ENCODE assay signal across 14 cellular contexts in genomic region chr10:102634696-102635095, GRCh38. TPM values are rescaled to one million over a fixed set of nuclear protein-coding genes. Genes with fewer than 3 reads are reported as not detected.
DNase-seq lines count a peak whose midpoint lies in the region; TF ChIP-seq lines count a peak whose summit lies in the region.
"Had no signal": no experiment of that assay in that cellular context is flagged by ENCODE, and none has a peak within 500 bp of the region (broad histone marks: within the 10 kb centered on the region; RNA-seq: fewer than 3 reads in every experiment).

No MANE protein-coding gene starts in this region.

- no peak overlapping the region for H3K4me3 ChIP-seq in BLaER1 treated with 17β-estradiol and CSF1 and Interleukin-3, amounts not matched to agents 10 nM and 100 nM
- H3K4me3 ChIP-seq in effector memory CD4-positive, alpha-beta T cell (ENCODE audit: insufficient read depth, low read depth, low read length, poor library complexity, severe bottlenecking): no peak overlapping the region
- H3K4me3 ChIP-seq in muscle layer of colon (ENCODE audit: low read depth in 1 of 2, low read length in 2 of 2): no peak overlapping the region
- no peak overlapping the region for H3K4me3 ChIP-seq in coronary artery
- H3K4me3 ChIP-seq: adrenal gland had no signal

- H4K20me1 ChIP-seq in BLaER1 treated with 17β-estradiol and CSF1 and Interleukin-3, amounts not matched to agents 10 nM and 100 nM: peaks cover 0 to 5% (median 0%) of the 10 kb centered on the region in 11 experiments; a peak in 2 of 22 replicates

- H3K4me1 Mint-ChIP-seq in HFFc6 (ENCODE audit: low read depth): peaks cover 67% of the 10 kb centered on the region

- peak overlapping the region in 8 of 11 experiments; percentile 2 to 82 (median 51); a peak in 10 of 22 replicates for H3K27ac ChIP-seq in BLaER1 treated with 17β-estradiol and CSF1 and Interleukin-3, amounts not matched to agents 10 nM and 100 nM
- H3K27ac ChIP-seq in effector memory CD4-positive, alpha-beta T cell (ENCODE audit: insufficient read depth, low read length, poor library complexity, severe bottlenecking): peak overlapping the region; percentile 35
- H3K27ac ChIP-seq in muscle layer of colon (ENCODE audit: low read depth, low read length): peak overlapping the region; percentile 27
- H3K27ac ChIP-seq in coronary artery: peak overlapping the region in 1 of 2 donors; percentile 73
- H3K27ac ChIP-seq: C4-2B had no signal

- H3K36me3 ChIP-seq in BLaER1 treated with 17β-estradiol and CSF1 and Interleukin-3, amounts not matched to agents 10 nM and 100 nM: peaks cover 0 to 25% (median 13%) of the 10 kb centered on the region in 11 experiments; a peak in 11 of 22 replicates
- peaks cover 8% of the 10 kb centered on the region for H3K36me3 ChIP-seq in effector memory CD4-positive, alpha-beta T cell (ENCODE audit: control insufficient read depth, insufficient read depth, low read length)
- no peaks in the 10 kb centered on the region for H3K36me3 ChIP-seq in muscle layer of colon (ENCODE audit: insufficient read depth, low read length)

- POLR2A ChIA-PET in HEK293T (lab: Yijun Ruan, JAX): no interaction called here

- DNase-seq in HFFc6 (no peak), coronary artery (ENCODE audit: low spot score) (no peak), NCI-H2107 (lab: John Stamatoyannopoulos, UW) (no peak), middle frontal gyrus (ENCODE audit: extremely low spot score, low spot score) (no peak), HEK293T (ENCODE audit: extremely low spot score) (no peak)
- no peak for DNase-seq in effector memory CD4-positive, alpha-beta T cell
- DNase-seq: activated CD4-positive, alpha-beta T cell treated with anti-CD3 and anti-CD28 coated beads, Interleukin-2, amount 50 U/mL, for 4 hours; adrenal gland; NCI-H2029 treated with DMSO at 0.1 percent for 48 hours; stimulated activated naive CD8-positive, alpha-beta T cell treated with anti-CD3 and anti-CD28 coated beads, Interleukin-15, Interleukin-2, amounts not matched to agents 100 U/mL and 50 U/mL, for 24 hours; SW 1271 had no signal

- TF ChIP-seq CTCF in HFFc6 (IDR thresholded peaks at IDR 0.05) (no peak), coronary artery (IDR thresholded peaks at IDR 0.05) (no peak)

- H3K27me3 ChIP-seq in BLaER1 treated with 17β-estradiol and CSF1 and Interleukin-3, amounts not matched to agents 10 nM and 100 nM: no peaks in the 10 kb centered on the region
- H3K27me3 ChIP-seq in effector memory CD4-positive, alpha-beta T cell (replicated peaks; ENCODE audit: control insufficient read depth, insufficient read depth, low read length, poor library complexity, severe bottlenecking): no peaks in the 10 kb centered on the region
- no peaks in the 10 kb centered on the region for H3K27me3 ChIP-seq in muscle layer of colon (ENCODE audit: control insufficient read depth in 1 of 2, insufficient read depth in 2 of 2, low read length in 2 of 2)
- H3K27me3 ChIP-seq: adrenal gland had no signal

- H3K4me2 ChIP-seq in BLaER1 treated with 17β-estradiol and CSF1 and Interleukin-3, amounts not matched to agents 10 nM and 100 nM: peak overlapping the region; percentile 65 to 89 (median 79)

- CTCF ChIA-PET in HEK293T (lab: Yijun Ruan, JAX): no interaction called here

- no peaks in the 10 kb centered on the region for H3K9me3 Mint-ChIP-seq in HFFc6

- H3K9ac ChIP-seq in BLaER1 treated with 17β-estradiol and CSF1 and Interleukin-3, amounts not matched to agents 10 nM and 100 nM: 0 out of 22 replicates have a peak overlapping the region, but pooled peaks of 1 of the 11 experiments have one; percentile 8
- no peak overlapping the region for H3K9ac ChIP-seq in muscle layer of colon (ENCODE audit: low read length)

- peaks cover 63 to 72% (median 68%) of the 10 kb centered on the region in 10 experiments for H3K4me1 ChIP-seq in BLaER1 treated with 17β-estradiol and CSF1 and Interleukin-3, amounts not matched to agents 10 nM and 100 nM
- peaks cover 36% of the 10 kb centered on the region for H3K4me1 ChIP-seq in effector memory CD4-positive, alpha-beta T cell (ENCODE audit: control insufficient read depth, insufficient read depth, low read length, poor library complexity, severe bottlenecking)
- peaks cover 57% of the 10 kb centered on the region for H3K4me1 ChIP-seq in muscle layer of colon (ENCODE audit: insufficient read depth, low read length)

- peak overlapping the region; percentile 96 for H3K27ac Mint-ChIP-seq in HFFc6

- H3K4me3 Mint-ChIP-seq in HFFc6: no peak overlapping the region

- no peaks in the 10 kb centered on the region for H3K36me3 Mint-ChIP-seq in HFFc6 (ENCODE audit: low read depth)

- no peaks in the 10 kb centered on the region for H3K9me3 ChIP-seq in BLaER1 treated with 17β-estradiol and CSF1 and Interleukin-3, amounts not matched to agents 10 nM and 100 nM (replicated peaks in 1 of 11)
- H3K9me3 ChIP-seq in effector memory CD4-positive, alpha-beta T cell (ENCODE audit: control insufficient read depth, low read length): no peaks in the 10 kb centered on the region
- H3K9me3 ChIP-seq in muscle layer of colon (ENCODE audit: low read length): no peaks in the 10 kb centered on the region
- H3K9me3 ChIP-seq: adrenal gland had no signal

- H3K27me3 Mint-ChIP-seq in HFFc6 (ENCODE audit: insufficient read depth): peaks cover 4% of the 10 kb centered on the region

TF ChIP-seq in HEK293T, 16 proteins besides CTCF, POLR2A, EP300 and RAD21:
- no peak for TF ChIP-seq HDGF (IDR thresholded peaks at IDR 0.05; ENCODE audit: borderline replicate concordance)
- TF ChIP-seq CTBP1 (IDR thresholded peaks at IDR 0.05; ENCODE audit: borderline replicate concordance): no peak
- TF ChIP-seq FOXM1 (IDR thresholded peaks at IDR 0.05; ENCODE audit: borderline replicate concordance): no peak
- TF ChIP-seq LEF1 (IDR thresholded peaks at IDR 0.05; ENCODE audit: borderline replicate concordance): no peak
- no peak for TF ChIP-seq ARNT (IDR thresholded peaks at IDR 0.05)
- no peak for TF ChIP-seq SP1 (IDR thresholded peaks at IDR 0.05)
- TF ChIP-seq BHLHE40 (IDR thresholded peaks at IDR 0.05; ENCODE audit: borderline replicate concordance): no peak

RNA-seq across cellular contexts. Expression of gene TRIM8, which starts 9.6 kb away (rescaled TPM):
- total RNA-seq in HFFc6 (2021; fragmentation: NEBNext Ultra II Directional; extraction: Animal tissue kit (Norgen Biotek cat#: 25700)): 100 to 1,000 TPM; 123 to 148 (median 135) TPM
